ENCODE assay signal across 1 cellular context in the genomic region with DNA sequence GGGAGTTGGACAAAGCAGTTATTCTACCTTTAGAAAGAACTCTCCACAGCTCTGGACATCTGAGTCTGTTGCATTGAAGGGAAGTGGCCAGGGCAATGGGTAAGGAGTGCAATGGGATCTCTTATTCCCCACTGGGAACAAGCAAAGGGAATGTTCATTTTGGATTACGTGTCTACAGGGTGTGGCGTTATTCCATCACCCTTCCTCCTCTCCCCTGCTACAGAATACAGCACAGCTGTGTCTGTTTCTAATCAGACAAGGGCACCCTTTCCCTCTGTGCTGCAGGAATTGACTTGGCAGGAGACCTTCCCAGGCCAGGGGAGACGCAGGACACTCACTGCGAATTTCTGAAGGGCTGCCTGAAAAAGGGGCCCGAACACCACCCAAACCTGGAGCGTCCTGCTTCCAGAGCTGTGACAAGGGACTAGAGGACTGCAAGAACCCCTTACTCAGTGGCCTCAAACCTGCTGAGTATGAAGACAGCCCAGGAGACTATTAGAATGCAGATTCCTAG.
TF ChIP-seq lines count a peak whose summit lies in the region.

No MANE protein-coding gene starts in this region.

TF ChIP-seq in HepG2, 621 proteins besides CTCF, POLR2A, EP300 and RAD21:
- TF ChIP-seq POLR2AphosphoS5 (IDR thresholded peaks at IDR 0.05; ENCODE audit: low read depth, low read length) (no peak), ZNF557 (CRISPR knock-in tag; IDR thresholded peaks at IDR 0.05) (no peak), SNAPC2 (CRISPR knock-in tag; IDR thresholded peaks at IDR 0.05) (no peak), NFKBIZ (CRISPR knock-in tag; IDR thresholded peaks at IDR 0.05) (no peak), ZNF790 (CRISPR knock-in tag; IDR thresholded peaks at IDR 0.05; ENCODE audit: borderline replicate concordance) (no peak), ZSCAN29 (CRISPR knock-in tag; conservative IDR thresholded peaks at IDR 0.05) (no peak), KDM2A (CRISPR knock-in tag; IDR thresholded peaks at IDR 0.05; ENCODE audit: borderline replicate concordance, low read depth) (no peak), DNMT1 (CRISPR knock-in tag; IDR thresholded peaks at IDR 0.05) (no peak), ZNF232 (CRISPR knock-in tag; IDR thresholded peaks at IDR 0.05; ENCODE audit: borderline replicate concordance) (no peak), CBX2 (IDR thresholded peaks at IDR 0.05; ENCODE audit: low read depth, low read length) (no peak), CBX2 (CRISPR knock-in tag; IDR thresholded peaks at IDR 0.05; ENCODE audit: low read depth) (no peak), SOX6 (IDR thresholded peaks at IDR 0.05) (no peak), SOX6 (CRISPR knock-in tag; IDR thresholded peaks at IDR 0.05) (no peak), ZNF546 (CRISPR knock-in tag; conservative IDR thresholded peaks at IDR 0.05) (no peak), KAT2B (IDR thresholded peaks at IDR 0.05; ENCODE audit: borderline replicate concordance, low read depth, low read length) (no peak)
- TF ChIP-seq, protein P1, sequence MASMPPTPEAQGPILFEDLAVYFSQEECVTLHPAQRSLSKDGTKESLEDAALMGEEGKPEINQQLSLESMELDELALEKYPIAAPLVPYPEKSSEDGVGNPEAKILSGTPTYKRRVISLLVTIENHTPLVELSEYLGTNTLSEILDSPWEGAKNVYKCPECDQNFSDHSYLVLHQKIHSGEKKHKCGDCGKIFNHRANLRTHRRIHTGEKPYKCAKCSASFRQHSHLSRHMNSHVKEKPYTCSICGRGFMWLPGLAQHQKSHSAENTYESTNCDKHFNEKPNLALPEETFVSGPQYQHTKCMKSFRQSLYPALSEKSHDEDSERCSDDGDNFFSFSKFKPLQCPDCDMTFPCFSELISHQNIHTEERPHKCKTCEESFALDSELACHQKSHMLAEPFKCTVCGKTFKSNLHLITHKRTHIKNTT (CRISPR knock-in tag; IDR thresholded peaks at IDR 0.05): no peak
TF ChIP-seq in HepG2: peak in this region for 0.
